In the genomic region with DNA sequence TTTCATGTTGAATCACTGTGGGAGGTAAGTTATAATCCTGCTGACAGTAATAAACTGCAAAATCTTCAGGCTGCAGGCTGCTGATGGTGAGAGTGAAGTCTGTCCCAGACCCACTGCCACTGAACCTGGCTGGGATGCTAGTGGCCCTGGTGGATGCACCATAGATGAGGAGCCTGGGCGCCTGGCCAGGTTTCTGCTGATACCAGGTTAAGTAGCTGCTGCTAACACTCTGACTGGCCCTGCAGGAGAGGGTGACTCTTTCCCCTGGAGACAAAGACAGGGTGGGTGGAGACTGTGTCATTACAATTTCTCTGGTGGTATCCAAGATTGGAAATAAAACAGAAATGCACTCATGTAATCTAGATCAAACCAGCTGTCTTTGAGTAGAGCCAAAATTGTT, we compare ENCODE assay signal across 8 cellular contexts.
DNase-seq lines count a peak whose midpoint lies in the region; ATAC-seq and TF ChIP-seq lines count a peak whose summit lies in the region.
"Not testable (repeated sequence)": the region's sequence is repeated elsewhere in the genome, so short reads cannot be mapped to it uniquely, and the experiment has no call there.

No MANE protein-coding gene starts in this region.

- TF ChIP-seq CTCF in OCI-LY1 (IDR thresholded peaks at IDR 0.05; ENCODE audit: low read length); left ventricle myocardium inferior (IDR thresholded peaks at IDR 0.05; ENCODE audit: borderline replicate concordance): not testable (repeated sequence)

- ATAC-seq in Right ventricle myocardium superior (ENCODE audit: poor library complexity), result not testable (repeated sequence)

- not testable (repeated sequence) for H4K20me1 ChIP-seq in BLaER1; OCI-LY1 (ENCODE audit: insufficient read depth, low read length)

- not testable (repeated sequence) for H3K4me3 ChIP-seq in BLaER1, left ventricle myocardium inferior
- H3K4me3 ChIP-seq in OCI-LY1 (ENCODE audit: low read depth, low read length, poor library complexity, severe bottlenecking), result peak overlapping the region; percentile 25

- H3K9me2 ChIP-seq in OCI-LY1 (ENCODE audit: low read depth, low read length), result not testable (repeated sequence)

- not testable (repeated sequence) for H3K36me3 ChIP-seq in BLaER1; OCI-LY1 (ENCODE audit: insufficient read depth, low read length); left ventricle myocardium inferior

- intact Hi-C loops in Right ventricle myocardium superior (cut with DNase I); left ventricle myocardium inferior (cut with micrococcal nuclease): not testable (repeated sequence)

- not testable (repeated sequence) for H3F3A ChIP-seq in OCI-LY1 (ENCODE audit: insufficient read depth, low read length)

- H3K4me2 ChIP-seq in BLaER1, result peak overlapping the region; percentile 26; the same call in 1 of the 2 replicates
- H3K4me2 ChIP-seq in OCI-LY1 (ENCODE audit: low read length), result not testable (repeated sequence)

- DNase-seq in NAMALWA (ENCODE audit: low spot score), result peak; percentile 57
- peak; percentile 32 for DNase-seq in NCI-H2081 treated with DMSO at 0.1 percent for 48 hours (lab: John Stamatoyannopoulos, UW)
- peak; percentile 36 for DNase-seq in NCI-H748 (lab: John Stamatoyannopoulos, UW; ENCODE audit: unreplicated experiment)
- DNase-seq in Right ventricle myocardium superior, result peak; percentile 87
- peak; percentile 77 for DNase-seq in left ventricle myocardium inferior
- DNase-seq in mucosa of gallbladder (ENCODE audit: low spot score), result peak; percentile 38

- H3K4me1 ChIP-seq in BLaER1 (peaks cover 12% of the 10 kb centered on the region; the same call in 1 of the 2 replicates), OCI-LY1 (ENCODE audit: insufficient read depth, low read length, severe bottlenecking) (peaks cover 11% of the 10 kb centered on the region)
- not testable (repeated sequence) for H3K4me1 ChIP-seq in left ventricle myocardium inferior

- H2AFZ ChIP-seq in OCI-LY1 (ENCODE audit: low read length), result not testable (repeated sequence)

- not testable (repeated sequence) for H3K9me3 ChIP-seq in BLaER1; OCI-LY1 (ENCODE audit: low read length); left ventricle myocardium inferior (replicated peaks)

- H3K9ac ChIP-seq in BLaER1; OCI-LY1 (ENCODE audit: low read length): not testable (repeated sequence)

- H3K27me3 ChIP-seq in BLaER1; OCI-LY1 (ENCODE audit: insufficient read depth, low read length): not testable (repeated sequence)
- H3K27me3 ChIP-seq in left ventricle myocardium inferior (ENCODE audit: low read depth), result peaks cover 11% of the 10 kb centered on the region

- not testable (repeated sequence) for H3K79me2 ChIP-seq in OCI-LY1 (ENCODE audit: insufficient read depth, low read length)

- not testable (repeated sequence) for H3K27ac ChIP-seq in BLaER1; left ventricle myocardium inferior (replicated peaks)
- H3K27ac ChIP-seq in OCI-LY1 (ENCODE audit: low read depth, low read length, poor library complexity, severe bottlenecking), result peak overlapping the region; percentile 72

Comparison
In these comparisons a context has a peak if more than half of its experiments do, and no peak if none do; other contexts are left out.
1. DNase-seq: peak in every context shown above with its lines; median percentile 87 in Right ventricle myocardium superior; 77 in left ventricle myocardium inferior; 57 in NAMALWA; 38 in mucosa of gallbladder; 36 in NCI-H748; 32 in NCI-H2081 treated with DMSO at 0.1 percent for 48 hours.